1 cellular context compared by ENCODE assay signal in the genomic region with DNA sequence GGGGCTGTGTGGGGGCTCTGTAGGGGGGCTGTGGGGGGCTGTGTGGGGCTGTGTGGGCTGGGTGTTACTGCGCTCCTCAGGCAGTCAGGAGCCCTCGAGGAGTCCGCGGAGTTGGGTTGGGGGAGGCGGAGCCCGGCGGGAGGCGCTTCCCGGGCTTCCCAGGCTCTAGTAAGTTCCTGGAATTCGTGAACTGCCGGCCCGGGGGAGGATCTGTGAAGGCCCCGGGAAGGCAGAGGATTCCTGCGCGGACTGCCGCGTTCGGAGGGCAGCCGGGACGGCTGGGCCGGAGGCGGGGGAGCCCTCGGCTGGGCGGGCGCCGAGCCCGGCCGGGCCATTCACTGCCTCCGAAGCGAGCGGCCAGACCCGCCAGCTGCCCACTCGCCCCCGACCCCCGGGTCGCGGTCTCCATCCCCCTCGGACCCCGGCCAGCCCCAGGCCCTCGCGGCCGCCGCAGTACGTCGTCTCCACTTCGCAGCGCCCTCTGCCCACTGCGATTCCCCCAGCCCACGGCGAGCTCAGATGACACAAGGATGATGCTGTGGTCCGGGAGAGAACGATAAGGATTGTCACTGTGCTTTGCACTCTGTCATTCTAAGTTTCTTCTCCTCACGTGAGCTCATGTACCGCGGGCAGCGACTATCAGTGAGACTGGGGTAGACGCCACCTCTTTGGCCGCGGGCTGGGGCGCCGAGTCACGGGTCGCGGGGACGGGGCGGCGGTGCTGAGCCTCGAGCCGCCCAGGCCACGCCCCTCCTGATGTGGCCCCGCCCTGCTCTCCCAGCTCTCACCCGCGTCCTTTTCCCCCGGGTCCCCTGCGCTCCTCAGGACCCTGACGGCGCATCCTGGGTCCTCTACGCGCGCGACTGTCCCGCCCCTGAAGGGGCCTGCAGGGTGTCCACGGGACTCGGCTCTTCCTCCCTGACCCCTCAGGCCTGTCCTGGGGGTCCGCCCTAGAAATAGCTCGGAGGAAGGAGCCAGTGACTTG.
TF ChIP-seq lines count a peak whose summit lies in the region.

No MANE protein-coding gene starts in this region.

TF ChIP-seq in GM12878, 131 proteins besides CTCF, POLR2A, EP300 and RAD21 (continued from another document):
- no peak for TF ChIP-seq CEBPZ (IDR thresholded peaks at IDR 0.05; ENCODE audit: low read depth, low read length)
- no peak for TF ChIP-seq POU2F2 (IDR thresholded peaks at IDR 0.05; ENCODE audit: borderline replicate concordance, low read depth, low read length)
- no peak for TF ChIP-seq ZZZ3 (IDR thresholded peaks at IDR 0.05; ENCODE audit: control insufficient read depth, insufficient read length, low read depth)
- peak; percentile 59 for TF ChIP-seq GATAD2B (conservative IDR thresholded peaks at IDR 0.05; ENCODE audit: low read depth)
- TF ChIP-seq ZBED1 (IDR thresholded peaks at IDR 0.05; ENCODE audit: borderline replicate concordance): no peak
- TF ChIP-seq NBN (IDR thresholded peaks at IDR 0.05): no peak
- TF ChIP-seq, protein P1, sequence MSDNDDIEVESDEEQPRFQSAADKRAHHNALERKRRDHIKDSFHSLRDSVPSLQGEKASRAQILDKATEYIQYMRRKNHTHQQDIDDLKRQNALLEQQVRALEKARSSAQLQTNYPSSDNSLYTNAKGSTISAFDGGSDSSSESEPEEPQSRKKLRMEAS (IDR thresholded peaks at IDR 0.05; ENCODE audit: low read depth, low read length): no peak
- TF ChIP-seq BMI1 (IDR thresholded peaks at IDR 0.05; ENCODE audit: borderline replicate concordance): no peak
- TF ChIP-seq, protein P2, sequence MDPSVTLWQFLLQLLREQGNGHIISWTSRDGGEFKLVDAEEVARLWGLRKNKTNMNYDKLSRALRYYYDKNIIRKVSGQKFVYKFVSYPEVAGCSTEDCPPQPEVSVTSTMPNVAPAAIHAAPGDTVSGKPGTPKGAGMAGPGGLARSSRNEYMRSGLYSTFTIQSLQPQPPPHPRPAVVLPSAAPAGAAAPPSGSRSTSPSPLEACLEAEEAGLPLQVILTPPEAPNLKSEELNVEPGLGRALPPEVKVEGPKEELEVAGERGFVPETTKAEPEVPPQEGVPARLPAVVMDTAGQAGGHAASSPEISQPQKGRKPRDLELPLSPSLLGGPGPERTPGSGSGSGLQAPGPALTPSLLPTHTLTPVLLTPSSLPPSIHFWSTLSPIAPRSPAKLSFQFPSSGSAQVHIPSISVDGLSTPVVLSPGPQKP (IDR thresholded peaks at IDR 0.05; ENCODE audit: low read depth, low read length): no peak
TF ChIP-seq in GM12878: peak in this region for 7.
